Comparison of ENCODE assay signal across 9 cellular contexts in the genomic region with DNA sequence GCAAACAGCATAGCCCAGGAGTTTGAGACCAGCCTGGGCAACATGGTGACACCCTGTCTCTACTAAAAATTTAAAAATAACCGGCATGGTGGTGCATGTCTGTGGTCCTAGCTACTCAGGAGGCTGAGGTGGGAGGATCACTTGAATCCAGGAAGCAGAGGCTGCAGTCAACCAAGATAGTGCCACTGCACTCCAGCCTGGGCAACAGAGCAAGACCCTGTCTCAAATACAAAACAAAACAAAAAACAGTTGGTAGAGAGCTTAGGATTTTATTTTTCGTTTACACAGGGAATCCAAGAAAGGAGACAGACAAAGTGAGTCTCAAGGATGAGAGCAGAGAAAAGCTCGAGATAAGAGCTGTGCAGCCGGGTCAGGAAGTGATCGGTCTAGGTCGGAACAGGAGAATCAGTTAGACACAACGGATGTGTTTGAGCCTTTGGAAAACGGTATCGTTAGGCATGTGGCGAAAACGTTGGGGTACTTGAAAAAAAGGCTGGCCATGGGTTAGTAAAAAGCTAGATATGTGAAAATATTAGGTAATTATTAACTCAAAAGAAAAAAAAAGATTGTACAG. TPM values are rescaled to one million over a fixed set of nuclear protein-coding genes. Genes with fewer than 3 reads are reported as not detected.
DNase-seq lines count a peak whose midpoint lies in the region; ATAC-seq lines count a peak whose summit lies in the region.
"Had no signal": no experiment of that assay in that cellular context is flagged by ENCODE, and none has a peak within 500 bp of the region (broad histone marks: within the 10 kb centered on the region; RNA-seq: fewer than 3 reads in every experiment).

No MANE protein-coding gene starts in this region.

- H3K27ac Mint-ChIP-seq in activated naive CD4-positive, alpha-beta T cell treated with anti-CD3 and anti-CD28 coated beads, Interleukin-2, amount 50 U/mL, for 24 hours, result peak overlapping the region; percentile 83
- peak overlapping the region; percentile 94 to 98 for H3K27ac Mint-ChIP-seq in activated naive CD4-positive, alpha-beta T cell treated with anti-CD3 and anti-CD28 coated beads, Interleukin-2, amount 50 U/mL, for 72 hours
- peak overlapping the region; percentile 56 to 95 (median 85) for H3K27ac Mint-ChIP-seq in immature natural killer cell

- peak overlapping the region; percentile 12 for H3K27ac ChIP-seq in temporal lobe (ENCODE audit: low read depth, low read length)

- H3K4me3 Mint-ChIP-seq in activated naive CD4-positive, alpha-beta T cell treated with anti-CD3 and anti-CD28 coated beads, Interleukin-2, amount 50 U/mL, for 24 hours, result peak overlapping the region; percentile 97
- H3K4me3 Mint-ChIP-seq in immature natural killer cell, result peak overlapping the region; percentile 89 to 93 (median 93)

- no peak for ATAC-seq in activated naive CD4-positive, alpha-beta T cell treated with anti-CD3 and anti-CD28 coated beads, Interleukin-2, amount 50 U/mL, for 72 hours
- no peak for ATAC-seq in HG02763 (IDR thresholded peaks at IDR 0.05; ENCODE audit: unreplicated experiment)
- ATAC-seq in HG03354 (IDR thresholded peaks at IDR 0.05; ENCODE audit: poor library complexity, severe bottlenecking, unreplicated experiment), result no peak
- no peak for ATAC-seq in HG03045 (IDR thresholded peaks at IDR 0.05; ENCODE audit: unreplicated experiment)

- H3K36me3 Mint-ChIP-seq in activated naive CD4-positive, alpha-beta T cell treated with anti-CD3 and anti-CD28 coated beads, Interleukin-2, amount 50 U/mL, for 24 hours, result no peaks in the 10 kb centered on the region
- peaks cover 7 to 16% of the 10 kb centered on the region in 2 donors for H3K36me3 Mint-ChIP-seq in activated naive CD4-positive, alpha-beta T cell treated with anti-CD3 and anti-CD28 coated beads, Interleukin-2, amount 50 U/mL, for 72 hours
- peaks cover 0 to 4% (median 0%) of the 10 kb centered on the region in 3 donors for H3K36me3 Mint-ChIP-seq in immature natural killer cell

- no peak for DNase-seq in activated naive CD4-positive, alpha-beta T cell (lab: John Stamatoyannopoulos, UW)
- DNase-seq in activated naive CD4-positive, alpha-beta T cell treated with anti-CD3 and anti-CD28 coated beads, Interleukin-2, amount 50 U/mL, for 72 hours (ENCODE audit: low spot score in 2 of 2), result no peak
- DNase-seq in immature natural killer cell, result no peak
- DNase-seq: DMS153 had no signal

- H3K4me1 Mint-ChIP-seq in activated naive CD4-positive, alpha-beta T cell treated with anti-CD3 and anti-CD28 coated beads, Interleukin-2, amount 50 U/mL, for 24 hours, result peaks cover 32% of the 10 kb centered on the region
- peaks cover 30 to 32% of the 10 kb centered on the region in 2 donors for H3K4me1 Mint-ChIP-seq in immature natural killer cell

- no peaks in the 10 kb centered on the region for H3K27me3 Mint-ChIP-seq in activated naive CD4-positive, alpha-beta T cell treated with anti-CD3 and anti-CD28 coated beads, Interleukin-2, amount 50 U/mL, for 24 hours
- peaks cover 13 to 26% (median 18%) of the 10 kb centered on the region in 3 donors for H3K27me3 Mint-ChIP-seq in immature natural killer cell (ENCODE audit: low read depth in 3 of 3)

- no peaks in the 10 kb centered on the region for H3K9me3 Mint-ChIP-seq in activated naive CD4-positive, alpha-beta T cell treated with anti-CD3 and anti-CD28 coated beads, Interleukin-2, amount 50 U/mL, for 24 hours
- H3K9me3 Mint-ChIP-seq in activated naive CD4-positive, alpha-beta T cell treated with anti-CD3 and anti-CD28 coated beads, Interleukin-2, amount 50 U/mL, for 72 hours, result no peaks in the 10 kb centered on the region
- no peaks in the 10 kb centered on the region for H3K9me3 Mint-ChIP-seq in immature natural killer cell

RNA-seq across cellular contexts. Expression of a gene that starts 1.7 kb away (rescaled TPM):
- 10 to 100 TPM; 36.7 to 49.8 TPM for total RNA-seq in activated naive CD4-positive, alpha-beta T cell treated with anti-CD3 and anti-CD28 coated beads, Interleukin-2, amount 50 U/mL, for 72 hours
- 10 to 100 TPM; 44.0 to 89.0 (median 86.7) TPM for polyA plus RNA-seq in immature natural killer cell
- total RNA-seq in temporal lobe, result 25.3 TPM

RNA-seq across cellular contexts. Expression of a gene that starts 13.7 kb away (rescaled TPM):
- total RNA-seq in activated naive CD4-positive, alpha-beta T cell treated with anti-CD3 and anti-CD28 coated beads, Interleukin-2, amount 50 U/mL, for 72 hours, result 1 to 10 TPM in 1 of 2 donors, under 1 TPM in 1; 0.18 to 2.9 TPM
- 1 to 10 TPM in 2 of 3 donors, under 1 TPM in 1; 0.64 to 1.4 (median 1.1) TPM for polyA plus RNA-seq in immature natural killer cell
- total RNA-seq in temporal lobe, result 2.2 TPM

RNA-seq across cellular contexts. Expression of a gene that starts 18.4 kb away (rescaled TPM):
- total RNA-seq in activated naive CD4-positive, alpha-beta T cell treated with anti-CD3 and anti-CD28 coated beads, Interleukin-2, amount 50 U/mL, for 72 hours, result 1 to 10 TPM; 1.6 to 2.7 TPM
- 10 to 100 TPM; 10.4 to 22.3 (median 12.6) TPM for polyA plus RNA-seq in immature natural killer cell
- 0.74 TPM for total RNA-seq in temporal lobe

RNA-seq across cellular contexts. Expression of a gene that starts 38.9 kb away (rescaled TPM):
- 100 to 1,000 TPM in 1 of 2 donors, 10 to 100 TPM in 1; 82.9 to 121 TPM for total RNA-seq in activated naive CD4-positive, alpha-beta T cell treated with anti-CD3 and anti-CD28 coated beads, Interleukin-2, amount 50 U/mL, for 72 hours
- 100 to 1,000 TPM; 159 to 241 (median 160) TPM for polyA plus RNA-seq in immature natural killer cell
- 37.6 TPM for total RNA-seq in temporal lobe

RNA-seq across cellular contexts. Expression of a gene that starts 45.2 kb away (rescaled TPM):
- total RNA-seq in activated naive CD4-positive, alpha-beta T cell treated with anti-CD3 and anti-CD28 coated beads, Interleukin-2, amount 50 U/mL, for 72 hours, result 10 to 100 TPM; 32.7 to 41.0 TPM
- polyA plus RNA-seq in immature natural killer cell, result 10 to 100 TPM in 1 of 3 donors, 1 to 10 TPM in 2; 4.8 to 25.0 (median 8.1) TPM
- 7.9 TPM for total RNA-seq in temporal lobe
